In the genomic region with DNA sequence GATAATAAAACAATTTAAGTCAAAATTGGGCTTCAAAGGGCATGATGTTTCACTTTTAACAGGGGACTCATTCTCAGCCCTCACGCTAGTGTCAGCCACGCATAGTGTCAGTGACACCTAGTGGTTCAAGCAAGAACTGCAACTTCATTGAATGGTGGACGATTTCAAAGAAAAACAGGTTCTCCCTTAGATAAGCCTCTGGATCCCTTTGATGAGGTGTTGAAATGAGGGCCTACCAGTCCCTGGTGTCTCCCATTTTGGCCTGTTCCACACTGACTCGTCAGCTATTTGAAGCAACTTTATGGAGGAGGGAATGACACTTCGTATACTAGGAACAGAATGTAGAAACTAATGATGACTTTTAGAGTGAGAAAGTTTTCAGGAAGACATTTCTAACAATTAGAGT, we compare ENCODE assay signal across 8 cellular contexts. TPM values are rescaled to one million over a fixed set of nuclear protein-coding genes. Genes with fewer than 3 reads are reported as not detected.
DNase-seq lines count a peak whose midpoint lies in the region; ATAC-seq and TF ChIP-seq lines count a peak whose summit lies in the region.

No MANE protein-coding gene starts in this region.

- TF ChIP-seq CTCF in GM12865 (IDR thresholded peaks at IDR 0.05; ENCODE audit: insufficient read depth, low read depth, low read length, missing control alignments) (peak; percentile 86), omental fat pad (IDR thresholded peaks at IDR 0.05) (no peak)

- no peaks in the 10 kb centered on the region for H3K4me1 Mint-ChIP-seq in activated CD8-positive, alpha-beta T cell treated with anti-CD3 and anti-CD28 coated beads, Interleukin-2, amount 10 ng/mL, durations not matched to agents 7 days and 5 days (ENCODE audit: low read depth)

- no peaks in the 10 kb centered on the region for H3K36me3 Mint-ChIP-seq in activated CD8-positive, alpha-beta T cell treated with anti-CD3 and anti-CD28 coated beads, Interleukin-2, amount 10 ng/mL, durations not matched to agents 7 days and 5 days (ENCODE audit: low read depth)

- ATAC-seq in activated CD8-positive, alpha-beta T cell treated with anti-CD3 and anti-CD28 coated beads, Interleukin-2, amount 10 ng/mL, durations not matched to agents 7 days and 5 days: peak; percentile 74
- ATAC-seq in omental fat pad (ENCODE audit: low FRiP score) (peak; percentile 71), HG02970 (IDR thresholded peaks at IDR 0.05; ENCODE audit: low FRiP score, unreplicated experiment) (no peak)

- CTCF ChIA-PET in activated CD8-positive, alpha-beta T cell treated with anti-CD3 and anti-CD28 coated beads, Interleukin-2, amount 10 ng/mL, durations not matched to agents 7 days and 5 days (lab: Charles Lee): interaction anchor here (1.0 to 3.3 kb wide), 13 partner anchors 9 to 406 kb away, joined by 3 to 20 read pairs (median 4); no protein-coding TSS in a partner anchor

- H3K4me3 Mint-ChIP-seq in activated CD8-positive, alpha-beta T cell treated with anti-CD3 and anti-CD28 coated beads, Interleukin-2, amount 10 ng/mL, durations not matched to agents 7 days and 5 days: no peak overlapping the region

- DNase-seq in Ammon's horn (ENCODE audit: low spot score) (peak; percentile 54), GM12865 (ENCODE audit: low read depth) (peak; percentile 60), NCI-H1694 treated with DMSO at 0.1 percent for 48 hours (lab: John Stamatoyannopoulos, UW) (peak; percentile 12), fibroblast of the conjunctiva (ENCODE audit: low read depth) (peak; percentile 12), omental fat pad (ENCODE audit: low spot score) (no peak), posterior vena cava (ENCODE audit: low spot score) (no peak)
- peak; percentile 65 for DNase-seq in activated CD8-positive, alpha-beta T cell treated with anti-CD3 and anti-CD28 coated beads, Interleukin-2, amount 10 ng/mL, durations not matched to agents 7 days and 5 days

- H3K27me3 Mint-ChIP-seq in activated CD8-positive, alpha-beta T cell treated with anti-CD3 and anti-CD28 coated beads, Interleukin-2, amount 10 ng/mL, durations not matched to agents 7 days and 5 days (ENCODE audit: low read depth): peaks cover 33% of the 10 kb centered on the region

- no peak overlapping the region for H3K4me3 ChIP-seq in GM12865 (ENCODE audit: low read depth, low read length)

- no peak overlapping the region for H3K27ac Mint-ChIP-seq in activated CD8-positive, alpha-beta T cell treated with anti-CD3 and anti-CD28 coated beads, Interleukin-2, amount 10 ng/mL, durations not matched to agents 7 days and 5 days

- no peaks in the 10 kb centered on the region for H3K9me3 Mint-ChIP-seq in activated CD8-positive, alpha-beta T cell treated with anti-CD3 and anti-CD28 coated beads, Interleukin-2, amount 10 ng/mL, durations not matched to agents 7 days and 5 days (ENCODE audit: insufficient read depth)

- intact Hi-C loops in posterior vena cava (cut with DNase I): loop anchor here in 1 of 2 donors (10.0 kb wide), 1 partner anchor 321 kb away; no protein-coding TSS in a partner anchor

- POLR2A ChIA-PET in activated CD8-positive, alpha-beta T cell treated with anti-CD3 and anti-CD28 coated beads, Interleukin-2, amount 10 ng/mL, durations not matched to agents 7 days and 5 days (lab: Charles Lee): no interaction called here

RNA-seq across cellular contexts. Expression of gene FCRL5, which starts 56.2 kb away (rescaled TPM):
- under 1 TPM; 0.10 to 0.11 TPM for total RNA-seq in activated CD8-positive, alpha-beta T cell treated with anti-CD3 and anti-CD28 coated beads, Interleukin-2, amount 10 ng/mL, durations not matched to agents 7 days and 5 days
- total RNA-seq in omental fat pad (1 to 10 TPM in 1 of 4 donors, under 1 TPM in 3; 0.13 to 1.2 (median 0.28) TPM), posterior vena cava (under 1 TPM; 0.19 to 0.32 TPM)

Comparison
In these comparisons a context has a peak if more than half of its experiments do, and no peak if none do; other contexts are left out.
1. DNase-seq: peak in Ammon's horn (single experiment), GM12865 (single experiment), NCI-H1694 treated with DMSO at 0.1 percent for 48 hours (single experiment), activated CD8-positive, alpha-beta T cell treated with anti-CD3 and anti-CD28 coated beads, Interleukin-2, amount 10 ng/mL, durations not matched to agents 7 days and 5 days (single experiment) and fibroblast of the conjunctiva (single experiment); none in omental fat pad (single experiment) and posterior vena cava (single experiment).